ENCODE assay signal across 2 cellular contexts in the genomic region with DNA sequence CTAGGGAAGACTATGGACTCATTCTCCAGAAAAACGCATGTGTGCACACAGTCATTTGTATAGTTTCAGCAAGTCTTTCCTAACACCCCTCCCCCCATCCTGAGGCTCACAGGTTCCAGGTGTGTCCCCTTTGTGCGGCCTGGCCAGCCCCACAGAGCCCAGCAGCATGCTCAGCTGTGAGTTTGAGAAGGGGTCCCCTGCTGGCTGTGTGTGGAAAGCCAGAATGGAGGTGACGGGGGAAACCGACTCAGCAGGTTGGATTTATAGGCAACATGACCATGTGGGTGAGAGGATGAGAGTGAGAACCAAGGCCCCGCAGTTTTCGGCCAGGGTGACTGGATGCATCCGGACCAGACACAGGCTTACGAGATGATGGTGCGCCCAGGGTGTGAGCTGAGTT.
TF ChIP-seq lines count a peak whose summit lies in the region.

No MANE protein-coding gene starts in this region.

TF ChIP-seq in SK-N-SH, 30 proteins besides CTCF, POLR2A, EP300 and RAD21 (continued from another document):
- no peak for TF ChIP-seq NFIC (IDR thresholded peaks at IDR 0.05; ENCODE audit: borderline replicate concordance)
- TF ChIP-seq, protein P1, sequence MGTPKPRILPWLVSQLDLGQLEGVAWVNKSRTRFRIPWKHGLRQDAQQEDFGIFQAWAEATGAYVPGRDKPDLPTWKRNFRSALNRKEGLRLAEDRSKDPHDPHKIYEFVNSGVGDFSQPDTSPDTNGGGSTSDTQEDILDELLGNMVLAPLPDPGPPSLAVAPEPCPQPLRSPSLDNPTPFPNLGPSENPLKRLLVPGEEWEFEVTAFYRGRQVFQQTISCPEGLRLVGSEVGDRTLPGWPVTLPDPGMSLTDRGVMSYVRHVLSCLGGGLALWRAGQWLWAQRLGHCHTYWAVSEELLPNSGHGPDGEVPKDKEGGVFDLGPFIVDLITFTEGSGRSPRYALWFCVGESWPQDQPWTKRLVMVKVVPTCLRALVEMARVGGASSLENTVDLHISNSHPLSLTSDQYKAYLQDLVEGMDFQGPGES (IDR thresholded peaks at IDR 0.05; ENCODE audit: low read depth, low read length), result no peak
- no peak for TF ChIP-seq FOSL2 (IDR thresholded peaks at IDR 0.05; ENCODE audit: borderline replicate concordance, low read depth)
- no peak for TF ChIP-seq MAX (IDR thresholded peaks at IDR 0.05; ENCODE audit: low read depth)
- no peak for TF ChIP-seq TEAD4 (IDR thresholded peaks at IDR 0.05; ENCODE audit: borderline replicate concordance, insufficient read depth)
- TF ChIP-seq GATA2 (CRISPR knock-in tag; IDR thresholded peaks at IDR 0.05), result no peak
- TF ChIP-seq, protein P2, sequence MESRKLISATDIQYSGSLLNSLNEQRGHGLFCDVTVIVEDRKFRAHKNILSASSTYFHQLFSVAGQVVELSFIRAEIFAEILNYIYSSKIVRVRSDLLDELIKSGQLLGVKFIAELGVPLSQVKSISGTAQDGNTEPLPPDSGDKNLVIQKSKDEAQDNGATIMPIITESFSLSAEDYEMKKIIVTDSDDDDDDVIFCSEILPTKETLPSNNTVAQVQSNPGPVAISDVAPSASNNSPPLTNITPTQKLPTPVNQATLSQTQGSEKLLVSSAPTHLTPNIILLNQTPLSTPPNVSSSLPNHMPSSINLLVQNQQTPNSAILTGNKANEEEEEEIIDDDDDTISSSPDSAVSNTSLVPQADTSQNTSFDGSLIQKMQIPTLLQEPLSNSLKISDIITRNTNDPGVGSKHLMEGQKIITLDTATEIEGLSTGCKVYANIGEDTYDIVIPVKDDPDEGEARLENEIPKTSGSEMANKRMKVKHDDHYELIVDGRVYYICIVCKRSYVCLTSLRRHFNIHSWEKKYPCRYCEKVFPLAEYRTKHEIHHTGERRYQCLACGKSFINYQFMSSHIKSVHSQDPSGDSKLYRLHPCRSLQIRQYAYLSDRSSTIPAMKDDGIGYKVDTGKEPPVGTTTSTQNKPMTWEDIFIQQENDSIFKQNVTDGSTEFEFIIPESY (IDR thresholded peaks at IDR 0.05; ENCODE audit: borderline replicate concordance, low read depth), result no peak
- no peak for TF ChIP-seq YY1 (IDR thresholded peaks at IDR 0.05; ENCODE audit: low read depth)

TF ChIP-seq in SK-N-SH treated with all-trans-retinoic acid at 6 μM for 48 hours, 23 proteins besides CTCF, POLR2A, EP300 and RAD21 (continued from another document):
- no peak for TF ChIP-seq CSRNP3 (CRISPR knock-in tag; IDR thresholded peaks at IDR 0.05)
- TF ChIP-seq BACH2 (CRISPR knock-in tag; IDR thresholded peaks at IDR 0.05; ENCODE audit: borderline replicate concordance), result no peak
- no peak for TF ChIP-seq TSHZ2 (CRISPR knock-in tag; IDR thresholded peaks at IDR 0.05)
- no peak for TF ChIP-seq ZFP30 (CRISPR knock-in tag; IDR thresholded peaks at IDR 0.05)
- no peak for TF ChIP-seq ARNTL (CRISPR knock-in tag; IDR thresholded peaks at IDR 0.05; ENCODE audit: borderline replicate concordance, low read depth)
- TF ChIP-seq SNAI2 (CRISPR knock-in tag; IDR thresholded peaks at IDR 0.05), result no peak
- TF ChIP-seq CSDC2 (CRISPR knock-in tag; IDR thresholded peaks at IDR 0.05), result no peak
- no peak for TF ChIP-seq ZNF565 (CRISPR knock-in tag; conservative IDR thresholded peaks at IDR 0.05; ENCODE audit: low read depth)
- no peak for TF ChIP-seq ZNF8 (CRISPR knock-in tag; IDR thresholded peaks at IDR 0.05)
- TF ChIP-seq ESRRG (CRISPR knock-in tag; IDR thresholded peaks at IDR 0.05), result no peak
- no peak for TF ChIP-seq ZFP3 (CRISPR knock-in tag; IDR thresholded peaks at IDR 0.05)
- no peak for TF ChIP-seq CREB5 (CRISPR knock-in tag; IDR thresholded peaks at IDR 0.05; ENCODE audit: low read depth)
- TF ChIP-seq GLIS3 (CRISPR knock-in tag; IDR thresholded peaks at IDR 0.05), result no peak
- no peak for TF ChIP-seq OSR1 (CRISPR knock-in tag; IDR thresholded peaks at IDR 0.05)
- TF ChIP-seq TCF4 (CRISPR knock-in tag; IDR thresholded peaks at IDR 0.05; ENCODE audit: borderline replicate concordance), result no peak
- TF ChIP-seq TOX (CRISPR knock-in tag; IDR thresholded peaks at IDR 0.05; ENCODE audit: borderline replicate concordance), result no peak
